23 cellular contexts compared by ENCODE assay signal in the genomic region with DNA sequence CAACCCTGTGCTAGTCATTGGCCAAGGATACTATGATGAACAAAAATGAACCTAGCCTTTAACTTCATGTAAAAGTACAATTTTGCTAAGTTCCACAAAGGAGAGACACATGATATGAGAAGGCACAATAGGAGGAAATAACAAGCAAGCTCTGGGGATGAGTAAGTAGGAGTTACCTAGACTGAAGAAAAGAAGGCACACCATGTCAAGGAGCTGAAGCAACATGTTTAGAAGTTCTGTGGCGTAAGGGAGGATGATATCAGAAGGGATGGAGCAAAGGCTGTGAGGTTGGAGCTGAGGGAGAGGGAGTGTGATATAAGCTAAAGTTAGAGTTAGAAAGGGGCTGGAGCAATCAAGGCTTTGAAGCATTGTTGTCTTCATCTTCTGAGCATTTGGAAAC. TPM values are rescaled to one million over a fixed set of nuclear protein-coding genes. Genes with fewer than 3 reads are reported as not detected.
DNase-seq lines count a peak whose midpoint lies in the region; TF ChIP-seq lines count a peak whose summit lies in the region.
"Had no signal": no experiment of that assay in that cellular context is flagged by ENCODE, and none has a peak within 500 bp of the region (broad histone marks: within the 10 kb centered on the region; RNA-seq: fewer than 3 reads in every experiment).

No MANE protein-coding gene starts in this region.

- no peaks in the 10 kb centered on the region for H3K9me3 Mint-ChIP-seq in MCF 10A (ENCODE audit: unreplicated experiment)
- H3K9me3 Mint-ChIP-seq: activated CD8-positive, alpha-beta T cell treated with anti-CD3 and anti-CD28 coated beads for 36 hours; endodermal cell had no signal

- H3K4me1 ChIP-seq in breast epithelium (no peaks in the 10 kb centered on the region), A673 (ENCODE audit: insufficient read depth, low read length, poor library complexity, severe bottlenecking) (no peaks in the 10 kb centered on the region)
- H3K4me1 ChIP-seq: suprapubic skin, uterus had no signal

- H3K4me1 Mint-ChIP-seq in MCF 10A (ENCODE audit: insufficient read depth, unreplicated experiment): no peaks in the 10 kb centered on the region

- H3K27me3 ChIP-seq in breast epithelium (no peaks in the 10 kb centered on the region), A673 (replicated peaks; ENCODE audit: insufficient read depth, low read depth, low read length, poor library complexity) (no peaks in the 10 kb centered on the region)
- H3K27me3 ChIP-seq: suprapubic skin, uterus had no signal

- no TSS peak for BruUV-seq in MCF 10A (replicated peaks; lab: Mats Ljungman, UMichigan)
- no TSS peak for BruUV-seq in A673 (replicated peaks; lab: Mats Ljungman, UMichigan)

- peaks cover 11% of the 10 kb centered on the region for H3K36me3 ChIP-seq in breast epithelium
- peaks cover 28% of the 10 kb centered on the region for H3K36me3 ChIP-seq in A673 (ENCODE audit: insufficient read depth, low read length, poor library complexity, severe bottlenecking)
- H3K36me3 ChIP-seq: uterus had no signal

- H3K27ac ChIP-seq in breast epithelium (no peak overlapping the region), A673 (ENCODE audit: low read depth, low read length, poor library complexity, severe bottlenecking) (no peak overlapping the region)
- H3K27ac ChIP-seq: KMS-11, suprapubic skin, uterus had no signal

- H3K27ac Mint-ChIP-seq in MCF 10A (ENCODE audit: low read depth, unreplicated experiment): peak overlapping the region; percentile 36
- H3K27ac Mint-ChIP-seq: activated CD8-positive, alpha-beta T cell treated with anti-CD3 and anti-CD28 coated beads for 36 hours; endodermal cell had no signal

- CTCF ChIA-PET in MCF 10A (lab: Yijun Ruan, JAX): no interaction called here
- CTCF ChIA-PET in A673 (lab: Charles Lee): no interaction called here

- DNase-seq in MCF 10A (ENCODE audit: unreplicated experiment) (no peak), breast epithelium (ENCODE audit: low spot score in 2 of 2) (no peak), amniotic epithelial cell (ENCODE audit: low read depth) (peak; percentile 91), glomerular endothelial cell (ENCODE audit: extremely low read depth, low read depth, low spot score) (peak; percentile 62), SK-N-DZ (ENCODE audit: low spot score) (no peak), SW480 (ENCODE audit: low spot score) (no peak), A673 (ENCODE audit: low spot score) (no peak)
- no peak for DNase-seq in stimulated activated naive CD4-positive, alpha-beta T cell treated with Interleukin-2 at 50 U/mL for 16 hours (lab: John Stamatoyannopoulos, UW)
- DNase-seq: activated CD8-positive, alpha-beta T cell treated with anti-CD3 and anti-CD28 coated beads for 36 hours; activated naive CD4-positive, alpha-beta T cell treated with anti-CD3 and anti-CD28 coated beads, Interleukin-2, amount 50 U/mL, for 16 hours; activated T-cell treated with anti-CD3 and anti-CD28 coated beads, Interleukin-2, amount 50 U/mL, for 1 hour; endodermal cell; GDM1; hippocampal formation; kidney; NCI-H1092; NCI-H1930; PC-3; right cardiac atrium; stimulated activated CD4-positive, alpha-beta T cell treated with anti-CD3 and anti-CD28 coated beads, Interleukin-15, amount 100 ng/mL, for 24 hours; uterus had no signal

- intact Hi-C loops in MCF 10A (cut with micrococcal nuclease): no loop called here
- intact Hi-C loops in breast epithelium (cut with DNase I; ENCODE audit: low total_unique reads): no loop called here
- intact Hi-C loops in A673 (cut with micrococcal nuclease; ENCODE audit: unreplicated experiment): no loop called here

- H3K4me3 Mint-ChIP-seq in MCF 10A (ENCODE audit: unreplicated experiment): no peak overlapping the region
- H3K4me3 Mint-ChIP-seq: activated CD8-positive, alpha-beta T cell treated with anti-CD3 and anti-CD28 coated beads for 36 hours; endodermal cell had no signal

- POLR2A ChIA-PET in MCF 10A (lab: Yijun Ruan, JAX): no interaction called here
- POLR2A ChIA-PET in A673 (lab: Charles Lee; ENCODE audit: low non-redundant PET): no interaction called here

- TF ChIP-seq CTCF in MCF 10A (IDR thresholded peaks at IDR 0.05; ENCODE audit: unreplicated experiment): no peak
- no peak for TF ChIP-seq CTCF in breast epithelium (IDR thresholded peaks at IDR 0.05)
- no peak for TF ChIP-seq CTCF in A673 (conservative IDR thresholded peaks at IDR 0.05; ENCODE audit: low read depth, low read length)

- no peaks in the 10 kb centered on the region for H3K27me3 Mint-ChIP-seq in MCF 10A (ENCODE audit: insufficient read depth, unreplicated experiment)
- H3K27me3 Mint-ChIP-seq: activated CD8-positive, alpha-beta T cell treated with anti-CD3 and anti-CD28 coated beads for 36 hours had no signal

- H3K4me3 ChIP-seq in breast epithelium (no peak overlapping the region), A673 (ENCODE audit: low read depth, low read length, poor library complexity, severe bottlenecking) (no peak overlapping the region)
- H3K4me3 ChIP-seq: suprapubic skin, uterus had no signal

- H3K36me3 Mint-ChIP-seq in MCF 10A (ENCODE audit: insufficient read depth, unreplicated experiment): peaks cover 52% of the 10 kb centered on the region

- TF ChIP-seq POLR2A in breast epithelium (IDR thresholded peaks at IDR 0.05): no peak

- H3K9me3 ChIP-seq in breast epithelium: no peaks in the 10 kb centered on the region
- H3K9me3 ChIP-seq in A673 (ENCODE audit: low read depth, low read length, poor library complexity, severe bottlenecking): no peaks in the 10 kb centered on the region
- H3K9me3 ChIP-seq: suprapubic skin, uterus had no signal

RNA-seq across cellular contexts. Expression of a gene that starts 25.6 kb away (rescaled TPM):
- total RNA-seq in MCF 10A (2022): 20.9 and 23.2 TPM in 2 replicates
- 10 to 100 TPM; 28.2 to 37.9 (median 29.1) TPM for total RNA-seq in breast epithelium
- total RNA-seq in glomerular endothelial cell: 51.1 and 56.7 TPM in 2 replicates
- 35.0 and 39.4 TPM in 2 replicates for polyA plus RNA-seq in SK-N-DZ (2014; cell fraction: cytosol; rRNA removed)
- 21.9 and 33.6 TPM in 2 replicates for polyA plus RNA-seq in SK-N-DZ (2014; cell fraction: nucleus; rRNA removed)
- total RNA-seq in A673 (2021): 40.5 and 42.8 TPM in 2 replicates

RNA-seq across cellular contexts. Expression of a gene that starts 58.2 kb away (rescaled TPM):
- total RNA-seq in MCF 10A (2022) (144 and 216 TPM in 2 replicates), breast epithelium (10 to 100 TPM; 52.6 to 83.9 (median 66.7) TPM), glomerular endothelial cell (58.5 and 70.5 TPM in 2 replicates), A673 (2021) (154 and 188 TPM in 2 replicates)
- polyA plus RNA-seq in SK-N-DZ (2014; cell fraction: cytosol; rRNA removed): 108 and 112 TPM in 2 replicates
- 62.8 and 68.6 TPM in 2 replicates for polyA plus RNA-seq in SK-N-DZ (2014; cell fraction: nucleus; rRNA removed)

Comparison
In these comparisons a context has a peak if more than half of its experiments do, and no peak if none do; other contexts are left out.
1. DNase-seq: peak in amniotic epithelial cell (single experiment) and glomerular endothelial cell (single experiment); none in MCF 10A (single experiment), breast epithelium (0 of 2), SK-N-DZ (single experiment), stimulated activated naive CD4-positive, alpha-beta T cell treated with Interleukin-2 at 50 U/mL for 16 hours (single experiment), SW480 (single experiment) and A673 (single experiment).